In genomic region chr14:103292426-103293374, GRCh38 we compare ENCODE assay signal across 8 cellular contexts. TPM values are rescaled to one million over a fixed set of nuclear protein-coding genes. Genes with fewer than 3 reads are reported as not detected.
DNase-seq lines count a peak whose midpoint lies in the region; ATAC-seq and TF ChIP-seq lines count a peak whose summit lies in the region.

No MANE protein-coding gene starts in this region.

- no peaks in the 10 kb centered on the region for H3K27me3 ChIP-seq in SU-DHL-6 (ENCODE audit: low read length)
- H3K27me3 ChIP-seq in heart left ventricle = peaks cover 0 to 25% (median 0%) of the 10 kb centered on the region in 9 donors

- H3K27me3 Mint-ChIP-seq in activated naive CD8-positive, alpha-beta T cell treated with anti-CD3 and anti-CD28 coated beads, Interleukin-2, amount 10 ng/mL, durations not matched to agents 7 days and 5 days = peaks cover 19% of the 10 kb centered on the region

- POLR2A ChIA-PET in activated naive CD8-positive, alpha-beta T cell treated with anti-CD3 and anti-CD28 coated beads, Interleukin-2, amount 10 ng/mL, durations not matched to agents 7 days and 5 days (lab: Charles Lee) = no interaction called here

- H3K27ac ChIP-seq in SU-DHL-6 (ENCODE audit: low read depth, low read length) (no peak overlapping the region), heart left ventricle (no peak overlapping the region)

- no peaks in the 10 kb centered on the region for H3K36me3 ChIP-seq in SU-DHL-6 (ENCODE audit: low read length)
- no peaks in the 10 kb centered on the region for H3K36me3 ChIP-seq in heart left ventricle

- TF ChIP-seq POLR2A in heart left ventricle (IDR thresholded peaks at IDR 0.05) = no peak

- H3K4me3 ChIP-seq in AG10803 (ENCODE audit: low read length) = no peak overlapping the region
- H3K4me3 ChIP-seq in SU-DHL-6 (ENCODE audit: insufficient read depth, low read length, poor library complexity, severe bottlenecking) = no peak overlapping the region
- H3K4me3 ChIP-seq in heart left ventricle = no peak overlapping the region

- TF ChIP-seq CTCF in AG10803 (conservative IDR thresholded peaks at IDR 0.05; ENCODE audit: low read length) (peak; percentile 98), SU-DHL-6 (IDR thresholded peaks at IDR 0.05; ENCODE audit: insufficient read depth, low read length, poor library complexity, severe bottlenecking) (peak; percentile 79), heart left ventricle (IDR thresholded peaks at IDR 0.05) (peak; percentile 85 to 98 (median 88))

- H3K9ac ChIP-seq in SU-DHL-6 (ENCODE audit: low read length) = no peak overlapping the region

- H3K4me2 ChIP-seq in SU-DHL-6 (ENCODE audit: low read depth, low read length, poor library complexity, severe bottlenecking) = no peak overlapping the region

- intact Hi-C loops in heart left ventricle (cut with DNase I) = loop anchor here (1.0 to 10.0 kb wide), 14 partner anchors 104 to 595 kb away; no protein-coding TSS in a partner anchor

- ATAC-seq in GM19035 (IDR thresholded peaks at IDR 0.05; ENCODE audit: unreplicated experiment) (peak; percentile 55), heart left ventricle (peak; percentile 74 to 94 (median 90)), GM19397 (IDR thresholded peaks at IDR 0.05; ENCODE audit: unreplicated experiment) (no peak)
- ATAC-seq in activated naive CD8-positive, alpha-beta T cell treated with anti-CD3 and anti-CD28 coated beads, Interleukin-2, amount 10 ng/mL, durations not matched to agents 7 days and 5 days (ENCODE audit: low read depth) = peak; percentile 88

- no peaks in the 10 kb centered on the region for H3K79me2 ChIP-seq in SU-DHL-6 (ENCODE audit: insufficient read depth, low read length)

- WGBS in heart left ventricle, 4 donors = 27 to 32% (median 30%) methylated on average over 8 to 10 of the region's 10 CpGs

- no peaks in the 10 kb centered on the region for H3K36me3 Mint-ChIP-seq in activated naive CD8-positive, alpha-beta T cell treated with anti-CD3 and anti-CD28 coated beads, Interleukin-2, amount 10 ng/mL, durations not matched to agents 7 days and 5 days

- no peak overlapping the region for H3K4me3 Mint-ChIP-seq in activated naive CD8-positive, alpha-beta T cell treated with anti-CD3 and anti-CD28 coated beads, Interleukin-2, amount 10 ng/mL, durations not matched to agents 7 days and 5 days

- DNase-seq in AG10803 (ENCODE audit: low read depth) (peak; percentile 52), LHCN-M2 (ENCODE audit: low read depth) (peak; percentile 52), heart left ventricle (peak; percentile 69 to 85 (median 76)), putamen (ENCODE audit: low spot score) (peak; percentile 62)
- DNase-seq in activated naive CD8-positive, alpha-beta T cell treated with anti-CD3 and anti-CD28 coated beads, Interleukin-2, amount 10 ng/mL, durations not matched to agents 7 days and 5 days = peak; percentile 79

- no peaks in the 10 kb centered on the region for H3K4me1 Mint-ChIP-seq in activated naive CD8-positive, alpha-beta T cell treated with anti-CD3 and anti-CD28 coated beads, Interleukin-2, amount 10 ng/mL, durations not matched to agents 7 days and 5 days

- H3K9me2 ChIP-seq in SU-DHL-6 (replicated peaks; ENCODE audit: insufficient read depth, low read length) = no peaks in the 10 kb centered on the region

- no peaks in the 10 kb centered on the region for H3F3A ChIP-seq in SU-DHL-6 (ENCODE audit: insufficient read depth)

- no peak overlapping the region for H2AFZ ChIP-seq in SU-DHL-6 (ENCODE audit: low read depth, low read length, severe bottlenecking)

- no peaks in the 10 kb centered on the region for H3K9me3 Mint-ChIP-seq in activated naive CD8-positive, alpha-beta T cell treated with anti-CD3 and anti-CD28 coated beads, Interleukin-2, amount 10 ng/mL, durations not matched to agents 7 days and 5 days

- H3K27ac Mint-ChIP-seq in activated naive CD8-positive, alpha-beta T cell treated with anti-CD3 and anti-CD28 coated beads, Interleukin-2, amount 10 ng/mL, durations not matched to agents 7 days and 5 days = no peak overlapping the region

- no peaks in the 10 kb centered on the region for H3K9me3 ChIP-seq in SU-DHL-6 (ENCODE audit: insufficient read depth, low read length)
- no peaks in the 10 kb centered on the region for H3K9me3 ChIP-seq in heart left ventricle

- H4K20me1 ChIP-seq in SU-DHL-6 (ENCODE audit: low read depth, low read length) = no peaks in the 10 kb centered on the region

- no peaks in the 10 kb centered on the region for H3K4me1 ChIP-seq in heart left ventricle

RNA-seq across cellular contexts. Expression of gene EIF5, which starts 41.3 kb away (rescaled TPM):
- total RNA-seq in LHCN-M2 (2014; rRNA removed) = 160 and 224 TPM in 2 replicates
- polyA plus RNA-seq in LHCN-M2 (2012) = 168 TPM
- total RNA-seq in activated naive CD8-positive, alpha-beta T cell treated with anti-CD3 and anti-CD28 coated beads, Interleukin-2, amount 10 ng/mL, durations not matched to agents 7 days and 5 days = 100 to 1,000 TPM; 202 to 222 TPM
- total RNA-seq in heart left ventricle = 100 to 1,000 TPM; 200 to 304 (median 255) TPM
- 100 to 1,000 TPM in 1 of 2 donors, 10 to 100 TPM in 1; 38.1 to 300 TPM for polyA plus RNA-seq in heart left ventricle
